Comparison of ENCODE assay signal across 1 cellular context in the genomic region with DNA sequence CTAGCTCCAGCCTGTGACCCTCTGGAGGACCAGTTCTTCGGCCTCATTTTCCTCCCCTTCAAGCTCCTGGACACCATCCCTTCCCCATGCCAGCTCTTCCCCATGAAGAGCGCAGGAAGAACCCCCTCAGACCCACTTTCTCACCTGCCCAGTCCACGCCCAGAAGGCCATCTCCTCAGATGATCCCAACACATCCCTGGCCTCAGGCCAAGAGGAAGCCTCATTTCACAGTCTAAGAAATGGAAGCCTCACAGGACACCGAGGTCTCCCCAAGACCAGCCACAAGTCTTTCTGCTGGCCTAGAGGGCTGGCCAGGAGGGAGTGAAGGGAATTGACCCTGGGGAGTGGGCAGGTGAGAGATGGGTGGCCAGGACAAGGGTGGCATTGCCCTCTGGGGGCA.
TF ChIP-seq lines count a peak whose summit lies in the region.

No MANE protein-coding gene starts in this region.

TF ChIP-seq in IMR-90, 13 proteins besides CTCF, POLR2A, EP300 and RAD21:
- TF ChIP-seq RCOR1 (IDR thresholded peaks at IDR 0.05; ENCODE audit: insufficient replicate concordance, low read length): no peak
- TF ChIP-seq MXI1 (IDR thresholded peaks at IDR 0.05; ENCODE audit: borderline replicate concordance, low read depth, low read length): no peak
- no peak for TF ChIP-seq BHLHE40 (IDR thresholded peaks at IDR 0.05; ENCODE audit: low read depth, low read length)
- TF ChIP-seq, protein P1, sequence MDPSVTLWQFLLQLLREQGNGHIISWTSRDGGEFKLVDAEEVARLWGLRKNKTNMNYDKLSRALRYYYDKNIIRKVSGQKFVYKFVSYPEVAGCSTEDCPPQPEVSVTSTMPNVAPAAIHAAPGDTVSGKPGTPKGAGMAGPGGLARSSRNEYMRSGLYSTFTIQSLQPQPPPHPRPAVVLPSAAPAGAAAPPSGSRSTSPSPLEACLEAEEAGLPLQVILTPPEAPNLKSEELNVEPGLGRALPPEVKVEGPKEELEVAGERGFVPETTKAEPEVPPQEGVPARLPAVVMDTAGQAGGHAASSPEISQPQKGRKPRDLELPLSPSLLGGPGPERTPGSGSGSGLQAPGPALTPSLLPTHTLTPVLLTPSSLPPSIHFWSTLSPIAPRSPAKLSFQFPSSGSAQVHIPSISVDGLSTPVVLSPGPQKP (IDR thresholded peaks at IDR 0.05; ENCODE audit: borderline replicate concordance, low read depth, low read length): no peak
- TF ChIP-seq NFE2L2 (IDR thresholded peaks at IDR 0.05; ENCODE audit: low read depth, low read length): no peak
- no peak for TF ChIP-seq MAZ (IDR thresholded peaks at IDR 0.05; ENCODE audit: borderline replicate concordance, low read depth, low read length)
- no peak for TF ChIP-seq USF2 (IDR thresholded peaks at IDR 0.05; ENCODE audit: low read depth, low read length)
- TF ChIP-seq RFX5 (IDR thresholded peaks at IDR 0.05; ENCODE audit: low read depth, low read length): no peak
- no peak for TF ChIP-seq SMC3 (IDR thresholded peaks at IDR 0.05; ENCODE audit: low read depth, low read length)
- TF ChIP-seq FOS (IDR thresholded peaks at IDR 0.05; ENCODE audit: low read depth, low read length): no peak
- TF ChIP-seq CEBPB (IDR thresholded peaks at IDR 0.05; ENCODE audit: low read depth, low read length): no peak
- TF ChIP-seq MAFK (IDR thresholded peaks at IDR 0.05; ENCODE audit: low read depth, low read length): no peak
- TF ChIP-seq CHD1 (IDR thresholded peaks at IDR 0.05; ENCODE audit: low read depth, low read length): no peak
